8 cellular contexts compared by ENCODE assay signal in the genomic region with DNA sequence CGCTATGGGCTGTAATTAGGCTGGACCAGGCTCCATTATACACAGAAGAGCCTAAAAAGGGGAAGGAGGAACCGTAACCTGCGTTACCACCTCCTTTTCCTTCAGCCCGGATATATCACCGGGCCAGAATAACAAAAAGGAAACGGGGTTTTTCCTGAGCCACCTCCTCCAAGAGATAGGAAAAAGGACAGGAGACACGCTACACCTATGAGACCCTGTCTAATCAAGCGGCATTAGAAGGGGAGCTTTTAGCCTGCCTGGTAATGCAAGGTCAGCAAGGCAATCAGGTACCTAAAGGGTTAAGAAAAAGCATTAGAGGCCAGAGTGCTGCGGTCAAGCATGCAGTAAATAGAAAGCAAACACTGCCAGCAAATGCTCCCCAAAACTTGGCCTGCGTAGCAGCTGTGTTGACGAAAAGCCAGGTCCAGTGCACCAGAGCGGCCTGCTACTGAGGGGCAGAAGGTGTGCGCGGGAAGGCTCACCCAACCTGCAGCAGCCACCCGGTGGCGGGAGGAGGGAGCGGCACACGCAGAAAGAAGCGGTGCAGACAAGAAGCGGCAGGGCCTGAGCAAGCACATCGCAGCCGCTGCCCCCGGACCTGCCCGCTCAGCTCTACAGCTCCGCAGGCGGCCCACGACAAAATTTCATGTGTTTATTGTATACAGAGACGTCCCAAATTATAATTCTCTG.
DNase-seq lines count a peak whose midpoint lies in the region; ATAC-seq and TF ChIP-seq lines count a peak whose summit lies in the region.

No MANE protein-coding gene starts in this region.

- H3K9me3 ChIP-seq in psoas muscle: no peaks in the 10 kb centered on the region

- no peaks in the 10 kb centered on the region for H3K27me3 ChIP-seq in psoas muscle (ENCODE audit: insufficient read depth in 3 of 3, low read length in 2 of 3)

- intact Hi-C loops in cardiac septum (cut with DNase I) (no loop called here), psoas muscle (cut with DNase I) (loop anchor here in 1 of 2 donors (10.0 kb wide), 1 partner anchor 72 kb away; no protein-coding TSS in a partner anchor)

- peak overlapping the region; percentile 25 for H3K4me3 ChIP-seq in psoas muscle

- 24 to 34% (median 31%) methylated on average over 28 of the region's 28 CpGs for WGBS in psoas muscle, 3 donors

- peak; percentile 54 to 73 (median 66) for ATAC-seq in psoas muscle

- H3K27ac ChIP-seq in psoas muscle: no peak overlapping the region

- TF ChIP-seq CTCF in GM12874 (IDR thresholded peaks at IDR 0.05; ENCODE audit: insufficient read depth, low read depth, low read length) (0 out of 2 replicates have a peak, but pooled peaks have one; percentile 12), psoas muscle (IDR thresholded peaks at IDR 0.05) (peak; percentile 43)

- DNase-seq in T-helper 9 cell (peak; percentile 1), cardiac septum (ENCODE audit: low spot score) (peak; percentile 72), psoas muscle (peak; percentile 19 to 57), SKM-1 treated with dmso at 0.1 percent for 144 hours (lab: John Stamatoyannopoulos, UW; ENCODE audit: unreplicated experiment) (no peak), NCI-H1048 (lab: John Stamatoyannopoulos, UW) (no peak), NCI-H524 (lab: John Stamatoyannopoulos, UW) (no peak)
- DNase-seq in activated T-cell treated with anti-CD3 and anti-CD28 coated beads, Interleukin-2, amount 50 U/mL, for 1 hour: no peak

- peaks cover 0 to 2% of the 10 kb centered on the region in 2 donors for H3K36me3 ChIP-seq in psoas muscle (ENCODE audit: insufficient read depth in 1 of 2, low read depth in 1 of 2)

- peaks cover 30% of the 10 kb centered on the region for H3K4me1 ChIP-seq in psoas muscle

Comparison
In these comparisons a context has a peak if more than half of its experiments do, and no peak if none do; other contexts are left out.
1. DNase-seq: peak in T-helper 9 cell (single experiment), cardiac septum (single experiment) and psoas muscle (2 of 2); none in SKM-1 treated with dmso at 0.1 percent for 144 hours (single experiment), NCI-H1048 (single experiment), NCI-H524 (0 of 2) and activated T-cell treated with anti-CD3 and anti-CD28 coated beads, Interleukin-2, amount 50 U/mL, for 1 hour (single experiment).